1 cellular context compared by ENCODE assay signal in the genomic region with DNA sequence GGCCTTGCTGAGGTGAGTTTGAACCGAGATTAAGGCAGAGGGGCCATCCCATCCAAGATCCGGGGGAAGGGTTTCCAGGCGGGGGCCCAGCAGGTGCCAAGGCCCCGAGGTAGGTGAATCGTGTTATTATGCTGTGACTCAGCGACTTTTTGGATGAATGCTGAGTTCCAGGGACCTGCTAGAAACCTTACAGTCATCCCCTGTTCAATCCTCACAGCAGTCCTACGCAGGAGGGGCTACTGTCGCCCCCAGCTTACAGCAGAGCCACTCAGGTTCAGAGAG.
TF ChIP-seq lines count a peak whose summit lies in the region.

No MANE protein-coding gene starts in this region.

TF ChIP-seq in IMR-90, 13 proteins besides CTCF, POLR2A, EP300 and RAD21:
- TF ChIP-seq RCOR1 (IDR thresholded peaks at IDR 0.05; ENCODE audit: insufficient replicate concordance, low read length): no peak
